In the genomic region with DNA sequence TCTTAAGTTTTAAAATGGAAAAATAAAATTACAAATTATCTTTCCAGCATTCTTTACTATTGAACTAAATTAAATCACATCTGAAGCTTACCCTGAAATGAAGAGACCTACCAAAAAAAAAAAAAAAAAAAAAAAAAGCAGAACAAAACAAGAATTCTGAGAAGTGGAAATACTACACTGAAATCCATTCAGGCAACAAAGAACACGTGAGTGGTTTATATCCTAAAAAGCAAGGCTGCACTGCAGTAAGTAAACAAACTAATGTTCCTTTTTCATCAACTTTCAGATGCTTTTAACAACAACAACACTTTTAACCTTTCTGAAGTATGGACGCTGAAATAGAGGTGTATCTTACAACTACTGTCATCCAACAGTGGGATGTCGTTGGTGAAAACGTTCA, we compare ENCODE assay signal across 1 cellular context.
TF ChIP-seq lines count a peak whose summit lies in the region.

No MANE protein-coding gene starts in this region.

TF ChIP-seq in H1, 55 proteins besides CTCF, POLR2A, EP300 and RAD21 (continued from another document):
- no peak for TF ChIP-seq POU5F1 (IDR thresholded peaks at IDR 0.05; ENCODE audit: low read depth, low read length)
- TF ChIP-seq SP2 (IDR thresholded peaks at IDR 0.05; ENCODE audit: low read length), result no peak
- TF ChIP-seq E2F6 (IDR thresholded peaks at IDR 0.05), result no peak
- no peak for TF ChIP-seq GTF2F1 (IDR thresholded peaks at IDR 0.05; ENCODE audit: borderline replicate concordance, low read depth, low read length)
- no peak for TF ChIP-seq SIRT6 (IDR thresholded peaks at IDR 0.05; ENCODE audit: low read length)
- TF ChIP-seq GABPA (IDR thresholded peaks at IDR 0.05; ENCODE audit: borderline replicate concordance, insufficient read depth, low read length), result no peak
- no peak for TF ChIP-seq NANOG (IDR thresholded peaks at IDR 0.05; ENCODE audit: insufficient read depth, low read depth, low read length, poor library complexity, severe bottlenecking)
- no peak for TF ChIP-seq NRF1 (IDR thresholded peaks at IDR 0.05; ENCODE audit: low read depth, low read length)
- no peak for TF ChIP-seq SIN3A (conservative IDR thresholded peaks at IDR 0.05 in 1 of 2, IDR thresholded peaks at IDR 0.05 in 1 of 2; ENCODE audit: low read depth in 1 of 2, low read length in 2 of 2)
- no peak for TF ChIP-seq ASH2L (IDR thresholded peaks at IDR 0.05; ENCODE audit: low read length)
- no peak for TF ChIP-seq CBX5 (IDR thresholded peaks at IDR 0.05; ENCODE audit: low read depth, low read length)
- no peak for TF ChIP-seq TBP (IDR thresholded peaks at IDR 0.05; ENCODE audit: low read depth, low read length)
- TF ChIP-seq, protein P1, sequence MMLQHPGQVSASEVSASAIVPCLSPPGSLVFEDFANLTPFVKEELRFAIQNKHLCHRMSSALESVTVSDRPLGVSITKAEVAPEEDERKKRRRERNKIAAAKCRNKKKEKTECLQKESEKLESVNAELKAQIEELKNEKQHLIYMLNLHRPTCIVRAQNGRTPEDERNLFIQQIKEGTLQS (IDR thresholded peaks at IDR 0.05; ENCODE audit: insufficient read depth, low read depth, low read length), result no peak
